Comparison of ENCODE assay signal across 15 cellular contexts in the genomic region with DNA sequence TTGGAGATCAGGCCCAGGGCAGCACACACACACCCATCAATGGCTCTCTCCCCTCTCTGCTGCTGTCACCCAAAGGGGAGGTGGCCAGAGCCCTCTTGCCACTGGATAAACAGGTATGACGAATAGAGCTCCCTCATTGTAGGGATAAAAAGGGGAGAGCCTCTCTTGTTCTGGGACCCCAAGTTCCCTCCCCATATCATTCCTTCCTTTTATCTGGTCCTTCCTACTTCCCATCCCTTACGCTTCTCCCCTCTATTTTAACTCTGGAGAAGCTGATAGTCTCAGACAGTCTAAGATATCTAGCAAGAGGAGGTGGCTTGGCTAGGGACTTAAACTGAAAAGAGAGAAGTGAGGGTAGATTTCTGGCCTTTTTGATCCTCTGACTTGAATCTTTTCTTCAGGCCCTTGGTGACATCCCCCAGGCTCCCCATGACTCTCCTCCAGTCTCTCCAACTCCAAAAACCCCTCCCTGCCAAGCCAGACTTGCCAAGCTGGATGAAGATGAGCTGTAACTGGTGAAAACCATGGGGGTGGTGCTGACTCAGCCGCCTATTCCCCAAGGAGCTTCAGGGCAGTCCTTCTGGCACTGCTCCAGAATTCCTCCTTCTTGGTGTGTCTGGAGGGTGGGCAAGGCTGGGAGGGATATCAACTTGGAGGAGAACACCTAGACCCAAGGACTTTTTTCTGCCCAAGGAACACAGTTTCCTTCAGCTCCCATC. TPM values are rescaled to one million over a fixed set of nuclear protein-coding genes. Genes with fewer than 3 reads are reported as not detected.
A peak's percentile ranks its signal among the peaks of the same experiment; 100 is the strongest.
DNase-seq lines count a peak whose midpoint lies in the region; FAIRE-seq and TF ChIP-seq lines count a peak whose summit lies in the region.
"Had no signal": no experiment of that assay in that cellular context is flagged by ENCODE, and none has a peak within 500 bp of the region (broad histone marks: within the 10 kb centered on the region; RNA-seq: fewer than 3 reads in every experiment).

No MANE protein-coding gene starts in this region.

- no peak overlapping the region for H3K4me3 ChIP-seq in AG09309 (ENCODE audit: control insufficient read depth, low read depth, low read length)
- no peak overlapping the region for H3K4me3 ChIP-seq in SJSA1
- no peak overlapping the region for H3K4me3 ChIP-seq in MM.1S (ENCODE audit: low read length)
- H3K4me3 ChIP-seq: lower lobe of right lung, tibial nerve had no signal

- TF ChIP-seq CTCF in AG09309 (IDR thresholded peaks at IDR 0.05; ENCODE audit: control insufficient read depth, insufficient read depth, low read depth, low read length, missing control alignments) (no peak), GM10266 (IDR thresholded peaks at IDR 0.05; ENCODE audit: control insufficient read depth, insufficient read depth, low read depth, missing control alignments) (no peak), MM.1S (IDR thresholded peaks at IDR 0.05; ENCODE audit: low read length) (no peak)

- H3K27ac ChIP-seq in SJSA1 (no peak overlapping the region), MM.1S (ENCODE audit: low read length) (no peak overlapping the region)
- H3K27ac ChIP-seq: lower lobe of right lung, tibial nerve had no signal

- H3F3A ChIP-seq in MM.1S (ENCODE audit: insufficient read depth, low read length): no peaks in the 10 kb centered on the region

- no peak overlapping the region for H2AFZ ChIP-seq in MM.1S (ENCODE audit: low read length)

- H3K4me1 ChIP-seq in SJSA1 (replicated peaks): peaks cover 22% of the 10 kb centered on the region
- peaks cover 10% of the 10 kb centered on the region for H3K4me1 ChIP-seq in MM.1S (ENCODE audit: low read length)

- H3K9ac ChIP-seq in MM.1S (ENCODE audit: low read length): no peak overlapping the region

- DNase-seq in AG09309 (ENCODE audit: low read depth) (peak; percentile 43), ELR (ENCODE audit: low read depth) (peak; percentile 51), SJSA1 (ENCODE audit: low read depth in 1 of 2, low spot score in 2 of 2) (peak; percentile 82), frontal cortex (ENCODE audit: low spot score in 2 of 2) (peak; percentile 16 to 37), GM10266 (ENCODE audit: extremely low spot score) (no peak), DMS153 treated with DMSO at 0.1 percent for 48 hours (lab: John Stamatoyannopoulos, UW; ENCODE audit: unreplicated experiment) (no peak), MM.1S (no peak), NCI-H446 treated with DMSO at 0.1 percent for 48 hours (lab: John Stamatoyannopoulos, UW) (no peak)
- DNase-seq: CD8-positive, alpha-beta T cell; GDM1; lower lobe of right lung; natural killer cell; NCI-H526 treated with DMSO at 0.1 percent for 48 hours had no signal

- no peaks in the 10 kb centered on the region for H4K20me1 ChIP-seq in MM.1S (ENCODE audit: insufficient read depth, low read length)

- peaks cover 9% of the 10 kb centered on the region for H3K9me3 ChIP-seq in SJSA1 (replicated peaks)
- H3K9me3 ChIP-seq in MM.1S (replicated peaks; ENCODE audit: insufficient read depth, low read length): no peaks in the 10 kb centered on the region
- H3K9me3 ChIP-seq: lower lobe of right lung, tibial nerve had no signal

- H3K36me3 ChIP-seq in SJSA1 (peaks cover 40% of the 10 kb centered on the region), MM.1S (replicated peaks; ENCODE audit: insufficient read depth, low read length) (no peaks in the 10 kb centered on the region)
- H3K36me3 ChIP-seq: lower lobe of right lung had no signal

- H3K79me2 ChIP-seq in MM.1S (ENCODE audit: low read length): no peaks in the 10 kb centered on the region

- no peak for FAIRE-seq in frontal cortex (lab: Jason Lieb, UNC)
- FAIRE-seq: GM18507 had no signal

- H3K9me2 ChIP-seq in MM.1S (replicated peaks; ENCODE audit: insufficient read depth, low read length): no peaks in the 10 kb centered on the region

- H3K27me3 ChIP-seq in SJSA1 (replicated peaks): peaks cover 18% of the 10 kb centered on the region
- H3K27me3 ChIP-seq in MM.1S (replicated peaks; ENCODE audit: insufficient read depth, low read length): peaks cover 36% of the 10 kb centered on the region

- no peak overlapping the region for H3K4me2 ChIP-seq in MM.1S (ENCODE audit: low read depth, low read length)

RNA-seq across cellular contexts. Expression of a gene that starts 5.3 kb away (rescaled TPM):
- 107 and 145 TPM in 2 replicates for total RNA-seq in SJSA1 (2014; rRNA removed; shearing (Covaris generic))
- 38.3 TPM for total RNA-seq in frontal cortex

RNA-seq across cellular contexts. Expression of a gene that starts 11.9 kb away (rescaled TPM):
- 187 and 286 TPM in 2 replicates for total RNA-seq in SJSA1 (2014; rRNA removed; shearing (Covaris generic))
- 51.4 TPM for total RNA-seq in frontal cortex

RNA-seq across cellular contexts. Expression of a gene that starts 16.5 kb away (rescaled TPM):
- 841 and 950 TPM in 2 replicates for total RNA-seq in SJSA1 (2014; rRNA removed; shearing (Covaris generic))
- 37.5 TPM for total RNA-seq in frontal cortex
- total RNA-seq: CD8-positive, alpha-beta T cell had no signal

RNA-seq across cellular contexts. Expression of a gene that starts 25.6 kb away (rescaled TPM):
- 544 and 654 TPM in 2 replicates for total RNA-seq in SJSA1 (2014; rRNA removed; shearing (Covaris generic))
- total RNA-seq in frontal cortex: 11.0 TPM

Comparison
In these comparisons a context has a peak if more than half of its experiments do, and no peak if none do; other contexts are left out.
1. DNase-seq: peak in AG09309 (single experiment), ELR (single experiment), SJSA1 (2 of 2) and frontal cortex (2 of 2); none in GM10266 (single experiment), DMS153 treated with DMSO at 0.1 percent for 48 hours (single experiment), MM.1S (single experiment) and NCI-H446 treated with DMSO at 0.1 percent for 48 hours (single experiment).
2. RNA of a gene that starts 16.5 kb away (total RNA-seq): 841 to 950 TPM in SJSA1; 37.5 TPM in frontal cortex (single experiment); every median in the first group is over 10 times any median in the second.